Comparison of ENCODE assay signal across 25 cellular contexts in the genomic region with DNA sequence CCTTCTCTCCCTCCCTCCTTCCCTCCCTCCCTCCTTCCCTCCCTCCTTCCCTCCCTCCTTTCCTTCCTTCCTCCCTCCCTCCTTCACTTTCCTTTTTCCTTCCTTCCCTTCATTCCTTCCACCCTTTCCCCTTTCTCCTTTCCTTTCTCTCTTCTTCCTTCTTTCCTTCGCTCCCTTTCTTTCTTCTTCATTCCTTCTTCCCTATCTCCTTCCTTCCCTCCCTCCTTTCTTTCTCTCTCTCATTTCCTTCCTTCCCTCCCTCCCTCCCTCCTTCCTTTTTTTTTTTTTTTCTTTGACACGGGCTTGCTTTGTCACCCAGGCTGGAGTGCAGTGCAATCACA.
"Had no signal": no experiment of that assay in that cellular context is flagged by ENCODE, and none has a peak within 500 bp of the region (broad histone marks: within the 10 kb centered on the region; RNA-seq: fewer than 3 reads in every experiment).

No MANE protein-coding gene starts in this region.

- H3K4me3 ChIP-seq: neural progenitor cell, ovary, psoas muscle, suprapubic skin, testis, tibial artery, transverse colon, upper lobe of right lung, uterus had no signal

- H3K4me1 ChIP-seq: neural progenitor cell, parathyroid adenoma, psoas muscle, testis, tibial artery, transverse colon, upper lobe of right lung, uterus had no signal

- H2AFZ ChIP-seq: neural progenitor cell, parathyroid adenoma had no signal

- H3K9me3 ChIP-seq: ovary, psoas muscle, suprapubic skin, testis, tibial artery, transverse colon, upper lobe of right lung, uterus had no signal

- ATAC-seq: naive thymus-derived CD4-positive, alpha-beta T cell; natural killer cell; psoas muscle; right cardiac atrium; sciatic nerve; stimulated activated effector memory CD8-positive, alpha-beta T cell treated with anti-CD3 and anti-CD28 coated beads, Interleukin-12 subunit alpha, Interleukin-12 subunit beta, amount 100 ng/mL, for 72 hours; stimulated activated naive CD8-positive, alpha-beta T cell treated with anti-CD3 and anti-CD28 coated beads, Interleukin-15, amount 100 ng/mL, for 72 hours; stimulated activated naive CD8-positive, alpha-beta T cell treated with anti-CD3 and anti-CD28 coated beads, Interleukin-15, Interleukin-2, amounts not matched to agents 100 U/mL and 50 U/mL, for 24 hours; upper lobe of right lung had no signal

- H3K27ac ChIP-seq: neural progenitor cell, ovary, parathyroid adenoma, psoas muscle, suprapubic skin, testis, tibial artery, transverse colon, upper lobe of right lung, uterus had no signal

- H3K9ac ChIP-seq: neural progenitor cell, parathyroid adenoma had no signal

- H3K27me3 ChIP-seq: neural progenitor cell, ovary, testis, upper lobe of right lung, uterus had no signal

- FAIRE-seq: small intestine had no signal

- H3K79me2 ChIP-seq: parathyroid adenoma had no signal

- DNase-seq: naive thymus-derived CD4-positive, alpha-beta T cell; natural killer cell; occipital lobe; ovary; psoas muscle; right cardiac atrium; small intestine; stimulated activated CD4-positive, alpha-beta T cell treated with anti-CD3 and anti-CD28 coated beads, Interleukin-15, amount 100 ng/mL, for 24 hours; stimulated activated CD4-positive, alpha-beta T cell treated with anti-CD3 and anti-CD28 coated beads, Interleukin-2, amount 100 ng/mL, for 24 hours; stimulated activated CD4-positive, alpha-beta T cell treated with anti-CD3 and anti-CD28 coated beads, Interleukin-2, amount 100 ng/mL, for 48 hours; stimulated activated CD4-positive, alpha-beta T cell treated with anti-CD3 and anti-CD28 coated beads, Interleukin-4, amount 100 ng/mL, for 24 hours; stimulated activated naive CD4-positive, alpha-beta T cell; stimulated activated naive CD8-positive, alpha-beta T cell treated with anti-CD3 and anti-CD28 coated beads, Interleukin-15, amount 100 ng/mL, for 72 hours; stimulated activated naive CD8-positive, alpha-beta T cell treated with anti-CD3 and anti-CD28 coated beads, Interleukin-15, Interleukin-2, amounts not matched to agents 100 U/mL and 50 U/mL, for 24 hours; substantia nigra; testis; tibial artery; transverse colon; upper lobe of right lung; uterus had no signal

- H3K4me2 ChIP-seq: neural progenitor cell had no signal

- H3K36me3 ChIP-seq: neural progenitor cell, ovary, suprapubic skin, tibial artery, transverse colon, upper lobe of right lung, uterus had no signal
